ENCODE assay signal across 19 cellular contexts in the genomic region with DNA sequence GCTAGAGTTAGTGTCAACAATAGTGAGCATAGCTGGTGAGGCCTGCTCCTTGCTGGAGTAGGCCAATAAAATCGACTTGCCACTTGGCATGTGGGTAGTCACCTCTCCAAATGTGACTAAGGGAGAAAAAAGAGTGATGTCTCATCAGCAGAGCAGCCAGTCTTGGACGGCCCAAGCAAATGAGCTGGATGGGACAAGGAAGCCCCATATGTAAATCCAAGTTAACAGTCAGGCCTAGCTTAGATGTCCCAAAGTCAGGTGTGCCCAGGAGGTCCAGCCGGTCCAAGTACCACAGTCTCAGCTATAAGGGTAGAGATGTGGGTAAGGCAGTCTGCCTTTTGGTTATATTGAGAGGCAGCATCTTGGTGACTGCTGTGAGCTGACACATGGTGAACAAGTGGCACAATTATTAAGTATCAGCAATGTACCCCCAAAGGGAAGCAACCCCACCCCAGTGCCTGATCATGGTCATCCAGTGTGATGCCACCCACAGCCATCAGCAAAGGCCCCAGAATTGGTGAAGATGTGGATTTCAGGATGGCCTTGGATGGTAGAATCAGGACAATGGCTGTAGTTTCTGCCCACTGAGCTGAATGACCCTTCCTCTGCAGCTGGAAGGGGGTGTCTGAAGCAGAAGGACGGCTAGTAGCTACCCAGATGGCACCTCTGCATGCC.
DNase-seq lines count a peak whose midpoint lies in the region; ATAC-seq and TF ChIP-seq lines count a peak whose summit lies in the region.
"Had no signal": no experiment of that assay in that cellular context is flagged by ENCODE, and none has a peak within 500 bp of the region (broad histone marks: within the 10 kb centered on the region; RNA-seq: fewer than 3 reads in every experiment).

No MANE protein-coding gene starts in this region.

- no peak for ATAC-seq in GM18867 (IDR thresholded peaks at IDR 0.05; ENCODE audit: unreplicated experiment)
- no peak for ATAC-seq in GM19328 (IDR thresholded peaks at IDR 0.05; ENCODE audit: unreplicated experiment)
- ATAC-seq in CD4-positive, alpha-beta T cell (ENCODE audit: poor library complexity): no peak
- ATAC-seq: CD8-positive, alpha-beta T cell had no signal

- peaks cover 6% of the 10 kb centered on the region for H3K27me3 Mint-ChIP-seq in HFFc6 (ENCODE audit: insufficient read depth)
- no peaks in the 10 kb centered on the region for H3K27me3 Mint-ChIP-seq in CD4-positive, alpha-beta T cell

- no peak for TF ChIP-seq POLR2A in vagina (IDR thresholded peaks at IDR 0.05)

- no peak overlapping the region for H3K4me3 ChIP-seq in foreskin fibroblast (ENCODE audit: low read depth in 1 of 2, low read length in 2 of 2)
- no peak overlapping the region for H3K4me3 ChIP-seq in vagina
- H3K4me3 ChIP-seq: BLaER1 had no signal

- no peaks in the 10 kb centered on the region for H3K36me3 ChIP-seq in vagina
- H3K36me3 ChIP-seq: BLaER1 had no signal

- intact Hi-C loops in vagina (cut with DNase I): no loop called here
- intact Hi-C loops in CD4-positive, alpha-beta T cell (cut with DNase I, micrococcal nuclease): no loop called here

- peaks cover 19% of the 10 kb centered on the region for H3K4me1 Mint-ChIP-seq in HFFc6 (ENCODE audit: low read depth)
- no peaks in the 10 kb centered on the region for H3K4me1 Mint-ChIP-seq in CD4-positive, alpha-beta T cell (ENCODE audit: low read depth)

- DNase-seq in activated effector memory CD4-positive, alpha-beta T cell treated with anti-CD3 and anti-CD28 coated beads, Interleukin-2, amount 50 U/mL, for 16 hours: peak; percentile 37
- no peak for DNase-seq in activated effector memory CD4-positive, alpha-beta T cell treated with Interleukin-2 at 50 U/mL for 16 hours
- DNase-seq in HFFc6: peak; percentile 64
- peak; percentile 5 to 9 for DNase-seq in foreskin fibroblast
- peak; percentile 55 to 67 for DNase-seq in vagina (ENCODE audit: extremely low spot score in 2 of 2)
- DNase-seq in CD4-positive, alpha-beta T cell: no peak
- DNase-seq: DMS53, KG1, NCI-H1417, NCI-H187, NCI-H2107, NCI-H510A treated with DMSO at 0.1 percent for 48 hours, NCI-H82, OCI-M1 had no signal

- no peak for TF ChIP-seq CTCF in HFFc6 (IDR thresholded peaks at IDR 0.05)
- TF ChIP-seq CTCF in foreskin fibroblast (IDR thresholded peaks at IDR 0.05; ENCODE audit: low read depth, low read length): no peak
- TF ChIP-seq CTCF in vagina (IDR thresholded peaks at IDR 0.05): no peak
- no peak for TF ChIP-seq CTCF in CD4-positive, alpha-beta T cell (IDR thresholded peaks at IDR 0.05)

- H3K4me1 ChIP-seq in vagina: no peaks in the 10 kb centered on the region

- no peaks in the 10 kb centered on the region for H3K9me3 ChIP-seq in vagina
- no peaks in the 10 kb centered on the region for H3K9me3 ChIP-seq in CD4-positive, alpha-beta T cell (ENCODE audit: control insufficient read depth, low read length)
- H3K9me3 ChIP-seq: BLaER1 had no signal

- H3K36me3 Mint-ChIP-seq in HFFc6 (ENCODE audit: low read depth): no peaks in the 10 kb centered on the region
- no peaks in the 10 kb centered on the region for H3K36me3 Mint-ChIP-seq in CD4-positive, alpha-beta T cell (ENCODE audit: low read depth)
- H3K36me3 Mint-ChIP-seq: CD8-positive, alpha-beta T cell had no signal

- H3K27ac ChIP-seq in vagina: no peak overlapping the region
- no peak overlapping the region for H3K27ac ChIP-seq in CD4-positive, alpha-beta T cell (ENCODE audit: low read depth, low read length)
- H3K27ac ChIP-seq: BLaER1, RWPE1 had no signal

- POLR2A ChIA-PET in CD4-positive, alpha-beta T cell (lab: Charles Lee): no interaction called here

- CTCF ChIA-PET in CD4-positive, alpha-beta T cell (lab: Charles Lee): no interaction called here

- no peak overlapping the region for H3K4me3 Mint-ChIP-seq in HFFc6
- no peak overlapping the region for H3K4me3 Mint-ChIP-seq in CD4-positive, alpha-beta T cell
- H3K4me3 Mint-ChIP-seq: CD8-positive, alpha-beta T cell had no signal

- H3K27me3 ChIP-seq in vagina: no peaks in the 10 kb centered on the region
- no peaks in the 10 kb centered on the region for H3K27me3 ChIP-seq in CD4-positive, alpha-beta T cell (ENCODE audit: control insufficient read depth, insufficient read depth, low read length)
- H3K27me3 ChIP-seq: BLaER1 had no signal

- no peaks in the 10 kb centered on the region for H3K9me3 Mint-ChIP-seq in HFFc6
- H3K9me3 Mint-ChIP-seq in CD4-positive, alpha-beta T cell: no peaks in the 10 kb centered on the region
- H3K9me3 Mint-ChIP-seq: CD8-positive, alpha-beta T cell had no signal

- H3K27ac Mint-ChIP-seq in HFFc6: no peak overlapping the region
- no peak overlapping the region for H3K27ac Mint-ChIP-seq in CD4-positive, alpha-beta T cell
- H3K27ac Mint-ChIP-seq: CD8-positive, alpha-beta T cell had no signal

Comparison
In these comparisons a context has a peak if more than half of its experiments do, and no peak if none do; other contexts are left out.
1. DNase-seq: peak in activated effector memory CD4-positive, alpha-beta T cell treated with anti-CD3 and anti-CD28 coated beads, Interleukin-2, amount 50 U/mL, for 16 hours (single experiment), HFFc6 (single experiment), foreskin fibroblast (2 of 2) and vagina (2 of 2); none in activated effector memory CD4-positive, alpha-beta T cell treated with Interleukin-2 at 50 U/mL for 16 hours (single experiment) and CD4-positive, alpha-beta T cell (0 of 10).